12 cellular contexts compared by ENCODE assay signal in the genomic region with DNA sequence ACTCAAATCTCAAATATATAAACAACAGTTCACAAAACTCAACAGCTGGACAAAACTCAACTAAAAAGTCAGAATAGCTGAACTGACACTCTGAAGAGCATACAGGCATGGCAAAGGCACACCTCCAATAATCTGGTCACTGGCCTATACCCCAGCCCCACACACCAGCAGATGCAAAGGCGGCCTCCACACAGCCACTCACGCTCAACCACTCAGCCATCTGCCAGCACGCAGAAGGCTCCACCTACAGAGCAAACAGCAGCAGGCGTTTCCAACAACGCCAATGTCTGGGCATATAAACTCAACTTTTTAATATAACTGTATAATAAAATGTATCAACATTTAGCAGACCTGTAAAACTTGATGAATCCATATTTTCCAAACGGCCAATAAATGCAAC. TPM values are rescaled to one million over a fixed set of nuclear protein-coding genes. Genes with fewer than 3 reads are reported as not detected.
DNase-seq lines count a peak whose midpoint lies in the region; ATAC-seq and TF ChIP-seq lines count a peak whose summit lies in the region.
"Had no signal": no experiment of that assay in that cellular context is flagged by ENCODE, and none has a peak within 500 bp of the region (broad histone marks: within the 10 kb centered on the region; RNA-seq: fewer than 3 reads in every experiment).

No MANE protein-coding gene starts in this region.

- no peak for TF ChIP-seq CTCF in mesothelial cell of epicardium (IDR thresholded peaks at IDR 0.05; ENCODE audit: unreplicated experiment)

- peaks cover 41% of the 10 kb centered on the region for H3K4me1 Mint-ChIP-seq in mesothelial cell of epicardium

- peak overlapping the region; percentile 59 for H3K27ac Mint-ChIP-seq in mesothelial cell of epicardium

- no peaks in the 10 kb centered on the region for H3K27me3 Mint-ChIP-seq in mesothelial cell of epicardium (ENCODE audit: low read depth)

- no peaks in the 10 kb centered on the region for H3K9me3 Mint-ChIP-seq in mesothelial cell of epicardium

- no peak overlapping the region for H3K4me3 Mint-ChIP-seq in mesothelial cell of epicardium

- DNase-seq in NCI-H2107 treated with DMSO at 0.1 percent for 48 hours (lab: John Stamatoyannopoulos, UW; ENCODE audit: unreplicated experiment) (peak; percentile 12), NCI-H2107 (lab: John Stamatoyannopoulos, UW) (no peak), NCI-H82 (lab: John Stamatoyannopoulos, UW) (peak; percentile 67), mesothelial cell of epicardium (ENCODE audit: low spot score in 2 of 2, unreplicated experiment in 2 of 2) (no peak), T-helper 9 cell (no peak), NK-92 (lab: John Stamatoyannopoulos, UW; ENCODE audit: unreplicated experiment) (no peak)
- DNase-seq: mesenchymal stem cell, NCI-H345, Right ventricle myocardium superior had no signal

- no peaks in the 10 kb centered on the region for H3K36me3 Mint-ChIP-seq in mesothelial cell of epicardium

- ATAC-seq in GM21786 (IDR thresholded peaks at IDR 0.05; ENCODE audit: unreplicated experiment) (peak; percentile 32), HG02759 (IDR thresholded peaks at IDR 0.05; ENCODE audit: unreplicated experiment) (no peak)
- ATAC-seq: A549 had no signal

RNA-seq across cellular contexts. Expression of gene USP7, which starts 17.2 kb away (rescaled TPM):
- total RNA-seq in mesothelial cell of epicardium = 135 to 139 TPM (median 136 TPM) in 3 replicates

Comparison
In these comparisons a context has a peak if more than half of its experiments do, and no peak if none do; other contexts are left out.
1. DNase-seq: peak in NCI-H2107 treated with DMSO at 0.1 percent for 48 hours (single experiment) and NCI-H82 (single experiment); none in NCI-H2107 (single experiment), mesothelial cell of epicardium (0 of 2), T-helper 9 cell (single experiment) and NK-92 (single experiment).